In genomic region chr10:112139176-112139575, GRCh38 we compare ENCODE assay signal across 4 cellular contexts.
"Had no signal": no experiment of that assay in that cellular context is flagged by ENCODE, and none has a peak within 500 bp of the region (broad histone marks: within the 10 kb centered on the region; RNA-seq: fewer than 3 reads in every experiment).

No MANE protein-coding gene starts in this region.

- H3K4me1 Mint-ChIP-seq: GM23338 had no signal

- H3K27me3 Mint-ChIP-seq: IgD-negative memory B cell had no signal

- DNase-seq: H9, HCEC 1CT had no signal

- H3K27ac Mint-ChIP-seq: GM23338, H9 had no signal

- H3K4me3 ChIP-seq: GM23338 had no signal

- H3K4me3 Mint-ChIP-seq: GM23338, H9, IgD-negative memory B cell had no signal

- H3K9me3 Mint-ChIP-seq: GM23338, H9, IgD-negative memory B cell had no signal
